In the genomic region with DNA sequence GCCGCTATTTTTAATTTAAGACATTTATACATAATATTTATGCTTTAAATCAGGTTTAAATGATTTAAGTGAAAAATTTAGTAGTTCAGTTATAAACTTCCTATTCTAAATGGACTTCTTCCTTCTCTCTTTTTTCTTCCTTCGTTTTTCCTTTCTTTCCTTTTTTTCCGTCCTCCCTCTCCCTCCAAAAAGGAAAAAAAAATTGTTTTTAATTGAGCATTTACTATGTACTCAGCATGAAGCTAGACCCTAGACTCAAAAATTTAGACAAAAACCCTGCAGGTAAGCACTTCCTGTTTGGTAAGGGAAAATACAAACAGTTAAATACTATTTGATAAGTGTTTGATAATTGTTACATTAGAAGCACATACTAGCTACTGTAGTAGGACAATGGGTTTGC, we compare ENCODE assay signal across 26 cellular contexts. TPM values are rescaled to one million over a fixed set of nuclear protein-coding genes. Genes with fewer than 3 reads are reported as not detected.
A peak's percentile ranks its signal among the peaks of the same experiment; 100 is the strongest.
DNase-seq lines count a peak whose midpoint lies in the region; ATAC-seq and TF ChIP-seq lines count a peak whose summit lies in the region.
"Had no signal": no experiment of that assay in that cellular context is flagged by ENCODE, and none has a peak within 500 bp of the region (broad histone marks: within the 10 kb centered on the region; RNA-seq: fewer than 3 reads in every experiment).

No MANE protein-coding gene starts in this region.

- peaks cover 5% of the 10 kb centered on the region for H3K9me3 Mint-ChIP-seq in T-helper 1 cell treated with Interleukin-12 subunit alpha and Interleukin-12 subunit beta and Interleukin-4 antibody, amounts not matched to agents 30 μg/mL and 1 μg/mL, for 36 hours
- H3K9me3 Mint-ChIP-seq in GM23338 (no peaks in the 10 kb centered on the region), nephron progenitor cell (no peaks in the 10 kb centered on the region)
- no peaks in the 10 kb centered on the region for H3K9me3 Mint-ChIP-seq in activated T-helper 2 cell treated with anti-CD3 and anti-CD28 coated beads, Interferon-gamma antibody, Interleukin-2, Interleukin-4, amounts not matched to agents 10 μg/mL and 5 μg/mL and 100 μg/mL, durations not matched to agents 14 hours and 24 hours and 36 hours
- H3K9me3 Mint-ChIP-seq: H9, HFFc6 had no signal

- H3F3A ChIP-seq in GM23338 (replicated peaks; ENCODE audit: low read depth) = no peaks in the 10 kb centered on the region

- H3K9me2 ChIP-seq in GM23338 (ENCODE audit: insufficient read depth) = no peaks in the 10 kb centered on the region

- no peaks in the 10 kb centered on the region for H3K27me3 Mint-ChIP-seq in T-helper 1 cell treated with Interleukin-12 subunit alpha and Interleukin-12 subunit beta and Interleukin-4 antibody, amounts not matched to agents 30 μg/mL and 1 μg/mL, for 36 hours (ENCODE audit: low read depth)
- H3K27me3 Mint-ChIP-seq in GM23338 (ENCODE audit: insufficient read depth, low read depth, poor library complexity) = peaks cover 6% of the 10 kb centered on the region
- peaks cover 1% of the 10 kb centered on the region for H3K27me3 Mint-ChIP-seq in activated T-helper 2 cell treated with anti-CD3 and anti-CD28 coated beads, Interferon-gamma antibody, Interleukin-2, Interleukin-4, amounts not matched to agents 10 μg/mL and 5 μg/mL and 100 μg/mL, durations not matched to agents 14 hours and 24 hours and 36 hours (ENCODE audit: low read depth)
- H3K27me3 Mint-ChIP-seq in nephron progenitor cell (ENCODE audit: low read depth, poor library complexity) = peaks cover 13% of the 10 kb centered on the region

- H3K4me3 ChIP-seq in GM23338 = no peak overlapping the region
- H3K4me3 ChIP-seq: GM23248, SJCRH30 had no signal

- H3K27ac ChIP-seq in GM23338 (ENCODE audit: low read depth) = no peak overlapping the region
- H3K27ac ChIP-seq: 22Rv1, GM23248, SJCRH30 had no signal

- no peak for ATAC-seq in GM23338
- ATAC-seq: PC-3 had no signal

- DNase-seq in T-helper 1 cell (no peak), GM23338 (ENCODE audit: low spot score) (no peak), nephron progenitor cell (no peak), SIG-M5 treated with dmso at 0.1 percent for 504 hours (lab: John Stamatoyannopoulos, UW; ENCODE audit: unreplicated experiment) (no peak), NCI-H187 treated with DMSO at 0.1 percent for 48 hours (lab: John Stamatoyannopoulos, UW) (no peak)
- no peak for DNase-seq in activated T-helper 2 cell treated with anti-CD3 and anti-CD28 coated beads, Interferon-gamma antibody, Interleukin-2, Interleukin-4, amounts not matched to agents 10 μg/mL and 5 μg/mL and 100 μg/mL, durations not matched to agents 14 hours and 24 hours and 36 hours (ENCODE audit: low spot score)
- DNase-seq: BE2C; Calu3; GM23248; H9; HFFc6; KBM-7; MV-4-11; NCI-H1105; NCI-H1436 treated with DMSO at 0.1 percent for 48 hours; NCI-H1930; NCI-H2107; NCI-H446 treated with DMSO at 0.1 percent for 48 hours; NCI-H526; NCI-H82; NK-92 treated with Interleukin-12 subunit alpha and Interleukin-12 subunit beta, amount 100 ng/mL, for 24 hours; PC-3; SJCRH30 had no signal

- H3K36me3 ChIP-seq in GM23338 (ENCODE audit: insufficient read depth) = no peaks in the 10 kb centered on the region
- H3K36me3 ChIP-seq: BE2C had no signal

- TF ChIP-seq CTCF in GM23338 (conservative IDR thresholded peaks at IDR 0.05; ENCODE audit: low read depth in 2 of 2) = no peak
- TF ChIP-seq CTCF in nephron progenitor cell (IDR thresholded peaks at IDR 0.05) = no peak

- no peak overlapping the region for H3K4me2 ChIP-seq in GM23338

- peaks cover 7% of the 10 kb centered on the region for H3K36me3 Mint-ChIP-seq in T-helper 1 cell treated with Interleukin-12 subunit alpha and Interleukin-12 subunit beta and Interleukin-4 antibody, amounts not matched to agents 30 μg/mL and 1 μg/mL, for 36 hours (ENCODE audit: low read depth)
- H3K36me3 Mint-ChIP-seq in GM23338 (ENCODE audit: low read depth) = no peaks in the 10 kb centered on the region
- H3K36me3 Mint-ChIP-seq in activated T-helper 2 cell treated with anti-CD3 and anti-CD28 coated beads, Interferon-gamma antibody, Interleukin-2, Interleukin-4, amounts not matched to agents 10 μg/mL and 5 μg/mL and 100 μg/mL, durations not matched to agents 14 hours and 24 hours and 36 hours (ENCODE audit: low read depth) = peaks cover 11% of the 10 kb centered on the region
- H3K36me3 Mint-ChIP-seq in nephron progenitor cell (ENCODE audit: low read depth) = no peaks in the 10 kb centered on the region

- peak overlapping the region; percentile 57; the same call in 1 of the 2 replicates for H2AFZ ChIP-seq in GM23338
- H2AFZ ChIP-seq: GM23248 had no signal

- H3K4me1 Mint-ChIP-seq in T-helper 1 cell treated with Interleukin-12 subunit alpha and Interleukin-12 subunit beta and Interleukin-4 antibody, amounts not matched to agents 30 μg/mL and 1 μg/mL, for 36 hours (ENCODE audit: low read depth) = peaks cover 9% of the 10 kb centered on the region
- H3K4me1 Mint-ChIP-seq in GM23338 (peaks cover 6% of the 10 kb centered on the region; the same call in 2 of the 3 replicates), nephron progenitor cell (peaks cover 23% of the 10 kb centered on the region)
- peaks cover 10% of the 10 kb centered on the region for H3K4me1 Mint-ChIP-seq in activated T-helper 2 cell treated with anti-CD3 and anti-CD28 coated beads, Interferon-gamma antibody, Interleukin-2, Interleukin-4, amounts not matched to agents 10 μg/mL and 5 μg/mL and 100 μg/mL, durations not matched to agents 14 hours and 24 hours and 36 hours (ENCODE audit: low read depth)

- H4K20me1 ChIP-seq in GM23338 (replicated peaks; ENCODE audit: insufficient read depth) = no peaks in the 10 kb centered on the region

- H3K79me2 ChIP-seq in GM23338 (replicated peaks; ENCODE audit: insufficient read depth) = peaks cover 23% of the 10 kb centered on the region

- H3K4me3 Mint-ChIP-seq in T-helper 1 cell treated with Interleukin-12 subunit alpha and Interleukin-12 subunit beta and Interleukin-4 antibody, amounts not matched to agents 30 μg/mL and 1 μg/mL, for 36 hours = peak overlapping the region; percentile 18
- no peak overlapping the region for H3K4me3 Mint-ChIP-seq in GM23338
- H3K4me3 Mint-ChIP-seq in activated T-helper 2 cell treated with anti-CD3 and anti-CD28 coated beads, Interferon-gamma antibody, Interleukin-2, Interleukin-4, amounts not matched to agents 10 μg/mL and 5 μg/mL and 100 μg/mL, durations not matched to agents 14 hours and 24 hours and 36 hours (ENCODE audit: low read depth) = peak overlapping the region; percentile 17
- peak overlapping the region; percentile 22 for H3K4me3 Mint-ChIP-seq in nephron progenitor cell
- H3K4me3 Mint-ChIP-seq: CD14-positive monocyte, H9, HFFc6 had no signal

- intact Hi-C loops in activated T-helper 2 cell treated with anti-CD3 and anti-CD28 coated beads, Interferon-gamma antibody, Interleukin-2, Interleukin-4, amounts not matched to agents 10 μg/mL and 5 μg/mL and 100 μg/mL, durations not matched to agents 14 hours and 24 hours and 36 hours (cut with micrococcal nuclease) = loop anchor here (5.0 to 10.0 kb wide), 4 partner anchors 125 to 1055 kb away; a partner anchor contains a TSS

- H3K27ac Mint-ChIP-seq in T-helper 1 cell treated with Interleukin-12 subunit alpha and Interleukin-12 subunit beta and Interleukin-4 antibody, amounts not matched to agents 30 μg/mL and 1 μg/mL, for 36 hours = peak overlapping the region; percentile 16
- no peak overlapping the region; the same call in 1 of the 2 replicates for H3K27ac Mint-ChIP-seq in GM23338
- H3K27ac Mint-ChIP-seq in activated T-helper 2 cell treated with anti-CD3 and anti-CD28 coated beads, Interferon-gamma antibody, Interleukin-2, Interleukin-4, amounts not matched to agents 10 μg/mL and 5 μg/mL and 100 μg/mL, durations not matched to agents 14 hours and 24 hours and 36 hours = no peak overlapping the region
- H3K27ac Mint-ChIP-seq in nephron progenitor cell = no peak overlapping the region
- H3K27ac Mint-ChIP-seq: CD14-positive monocyte, HFFc6 had no signal

- H3K4me1 ChIP-seq in GM23338 (ENCODE audit: insufficient read depth) = peaks cover 4% of the 10 kb centered on the region
- H3K4me1 ChIP-seq: BE2C, SJCRH30 had no signal

- no peaks in the 10 kb centered on the region for H3K27me3 ChIP-seq in GM23338 (ENCODE audit: insufficient read depth)
- H3K27me3 ChIP-seq: BE2C, SJCRH30 had no signal

TF ChIP-seq in GM23338, 12 proteins besides CTCF, POLR2A, EP300 and RAD21 (continues in another document):
- TF ChIP-seq, protein P1, sequence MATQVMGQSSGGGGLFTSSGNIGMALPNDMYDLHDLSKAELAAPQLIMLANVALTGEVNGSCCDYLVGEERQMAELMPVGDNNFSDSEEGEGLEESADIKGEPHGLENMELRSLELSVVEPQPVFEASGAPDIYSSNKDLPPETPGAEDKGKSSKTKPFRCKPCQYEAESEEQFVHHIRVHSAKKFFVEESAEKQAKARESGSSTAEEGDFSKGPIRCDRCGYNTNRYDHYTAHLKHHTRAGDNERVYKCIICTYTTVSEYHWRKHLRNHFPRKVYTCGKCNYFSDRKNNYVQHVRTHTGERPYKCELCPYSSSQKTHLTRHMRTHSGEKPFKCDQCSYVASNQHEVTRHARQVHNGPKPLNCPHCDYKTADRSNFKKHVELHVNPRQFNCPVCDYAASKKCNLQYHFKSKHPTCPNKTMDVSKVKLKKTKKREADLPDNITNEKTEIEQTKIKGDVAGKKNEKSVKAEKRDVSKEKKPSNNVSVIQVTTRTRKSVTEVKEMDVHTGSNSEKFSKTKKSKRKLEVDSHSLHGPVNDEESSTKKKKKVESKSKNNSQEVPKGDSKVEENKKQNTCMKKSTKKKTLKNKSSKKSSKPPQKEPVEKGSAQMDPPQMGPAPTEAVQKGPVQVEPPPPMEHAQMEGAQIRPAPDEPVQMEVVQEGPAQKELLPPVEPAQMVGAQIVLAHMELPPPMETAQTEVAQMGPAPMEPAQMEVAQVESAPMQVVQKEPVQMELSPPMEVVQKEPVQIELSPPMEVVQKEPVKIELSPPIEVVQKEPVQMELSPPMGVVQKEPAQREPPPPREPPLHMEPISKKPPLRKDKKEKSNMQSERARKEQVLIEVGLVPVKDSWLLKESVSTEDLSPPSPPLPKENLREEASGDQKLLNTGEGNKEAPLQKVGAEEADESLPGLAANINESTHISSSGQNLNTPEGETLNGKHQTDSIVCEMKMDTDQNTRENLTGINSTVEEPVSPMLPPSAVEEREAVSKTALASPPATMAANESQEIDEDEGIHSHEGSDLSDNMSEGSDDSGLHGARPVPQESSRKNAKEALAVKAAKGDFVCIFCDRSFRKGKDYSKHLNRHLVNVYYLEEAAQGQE (IDR thresholded peaks at IDR 0.05; ENCODE audit: unreplicated experiment) = no peak

RNA-seq across cellular contexts. Expression of a gene that starts 2.6 kb away (rescaled TPM):
- 35.5 and 47.5 TPM in 2 replicates for total RNA-seq in GM23338 (2014; rRNA removed; shearing (Covaris generic))
- 44.4 and 46.7 TPM in 2 replicates for polyA plus RNA-seq in GM23338 (2016; fragmentation: Nextera tagmentation; extraction: Ambion mirVana)
- total RNA-seq in activated T-helper 2 cell treated with anti-CD3 and anti-CD28 coated beads, Interferon-gamma antibody, Interleukin-2, Interleukin-4, amounts not matched to agents 10 μg/mL and 5 μg/mL and 100 μg/mL, durations not matched to agents 14 hours and 24 hours and 36 hours = 32.3 and 32.6 TPM in 2 replicates

RNA-seq across cellular contexts. Expression of a gene that starts 14.7 kb away (rescaled TPM):
- 43.0 and 68.4 TPM in 2 replicates for total RNA-seq in GM23338 (2014; rRNA removed; shearing (Covaris generic))
- polyA plus RNA-seq in GM23338 (2016; fragmentation: Nextera tagmentation; extraction: Ambion mirVana) = 26.9 and 35.3 TPM in 2 replicates
- 3.3 and 3.4 TPM in 2 replicates for total RNA-seq in activated T-helper 2 cell treated with anti-CD3 and anti-CD28 coated beads, Interferon-gamma antibody, Interleukin-2, Interleukin-4, amounts not matched to agents 10 μg/mL and 5 μg/mL and 100 μg/mL, durations not matched to agents 14 hours and 24 hours and 36 hours

Comparison
In these comparisons a context has a peak if more than half of its experiments do, and no peak if none do; other contexts are left out.
1. RNA of a gene that starts 14.7 kb away (total RNA-seq): 43.0 to 68.4 TPM in GM23338; 3.3 to 3.4 TPM in activated T-helper 2 cell treated with anti-CD3 and anti-CD28 coated beads, Interferon-gamma antibody, Interleukin-2, Interleukin-4, amounts not matched to agents 10 μg/mL and 5 μg/mL and 100 μg/mL, durations not matched to agents 14 hours and 24 hours and 36 hours; every median in the first group is over 10 times any median in the second.